ENCODE assay signal across 23 cellular contexts in genomic region chr21:20292280-20292679, GRCh38.
DNase-seq lines count a peak whose midpoint lies in the region; ATAC-seq and TF ChIP-seq lines count a peak whose summit lies in the region.
"Had no signal": no experiment of that assay in that cellular context is flagged by ENCODE, and none has a peak within 500 bp of the region (broad histone marks: within the 10 kb centered on the region; RNA-seq: fewer than 3 reads in every experiment).

No MANE protein-coding gene starts in this region.

- H3F3A ChIP-seq in SU-DHL-6 (ENCODE audit: insufficient read depth): no peaks in the 10 kb centered on the region

- no peaks in the 10 kb centered on the region for H3K27me3 ChIP-seq in SU-DHL-6 (ENCODE audit: low read length)
- H3K27me3 ChIP-seq: BE2C had no signal

- H3K4me3 ChIP-seq in SU-DHL-6 (ENCODE audit: insufficient read depth, low read length, poor library complexity, severe bottlenecking): no peak overlapping the region
- H3K4me3 ChIP-seq: A549; BLaER1 treated with 17β-estradiol and CSF1 and Interleukin-3, amounts not matched to agents 10 nM and 100 nM; GM12878; GM23248 had no signal

- ATAC-seq in natural killer cell: no peak
- no peak for ATAC-seq in natural killer cell treated with Interleukin-12 subunit alpha and Interleukin-12 subunit beta and Interleukin-15 and Interleukin-18, amount 100 ng/mL, for 72 hours
- ATAC-seq: A549, GM12878, HCT116 had no signal

- peak overlapping the region; percentile 74 for H2AFZ ChIP-seq in SU-DHL-6 (ENCODE audit: low read depth, low read length, severe bottlenecking)
- H2AFZ ChIP-seq: GM23248 had no signal

- no peak overlapping the region for H3K27ac Mint-ChIP-seq in natural killer cell
- H3K27ac Mint-ChIP-seq in natural killer cell treated with Interleukin-12 subunit alpha and Interleukin-12 subunit beta and Interleukin-15 and Interleukin-18, amount 100 ng/mL, for 72 hours: no peak overlapping the region
- peak overlapping the region in 1 of 6 donors; percentile 60 for H3K27ac Mint-ChIP-seq in immature natural killer cell
- H3K27ac Mint-ChIP-seq: CD14-positive monocyte; CD4-positive, alpha-beta T cell; H9 had no signal

- H3K9me3 Mint-ChIP-seq in natural killer cell (no peaks in the 10 kb centered on the region), immature natural killer cell (peaks cover 0 to 5% (median 0%) of the 10 kb centered on the region in 6 donors)
- no peaks in the 10 kb centered on the region for H3K9me3 Mint-ChIP-seq in natural killer cell treated with Interleukin-12 subunit alpha and Interleukin-12 subunit beta and Interleukin-15 and Interleukin-18, amount 100 ng/mL, for 72 hours
- H3K9me3 Mint-ChIP-seq: H9 had no signal

- no peak overlapping the region for H3K27ac ChIP-seq in SU-DHL-6 (ENCODE audit: low read depth, low read length)
- H3K27ac ChIP-seq: A549; BLaER1 treated with 17β-estradiol and CSF1 and Interleukin-3, amounts not matched to agents 10 nM and 100 nM; GM23248 had no signal

- no peaks in the 10 kb centered on the region for H3K36me3 Mint-ChIP-seq in natural killer cell
- H3K36me3 Mint-ChIP-seq in natural killer cell treated with Interleukin-12 subunit alpha and Interleukin-12 subunit beta and Interleukin-15 and Interleukin-18, amount 100 ng/mL, for 72 hours: no peaks in the 10 kb centered on the region
- H3K36me3 Mint-ChIP-seq in immature natural killer cell: peaks cover 0 to 4% (median 0%) of the 10 kb centered on the region in 3 donors
- H3K36me3 Mint-ChIP-seq: CD14-positive monocyte; CD8-positive, alpha-beta memory T cell had no signal

- no peaks in the 10 kb centered on the region for H3K79me2 ChIP-seq in SU-DHL-6 (ENCODE audit: insufficient read depth, low read length)

- peak overlapping the region; percentile 79 for H3K4me3 Mint-ChIP-seq in natural killer cell
- no peak overlapping the region for H3K4me3 Mint-ChIP-seq in natural killer cell treated with Interleukin-12 subunit alpha and Interleukin-12 subunit beta and Interleukin-15 and Interleukin-18, amount 100 ng/mL, for 72 hours
- peak overlapping the region in 4 of 5 donors; percentile 71 to 82 (median 75) for H3K4me3 Mint-ChIP-seq in immature natural killer cell
- H3K4me3 Mint-ChIP-seq: CD4-positive, alpha-beta T cell; H9 had no signal

- TF ChIP-seq CTCF in natural killer cell (IDR thresholded peaks at IDR 0.05) (no peak), SU-DHL-6 (IDR thresholded peaks at IDR 0.05; ENCODE audit: insufficient read depth, low read length, poor library complexity, severe bottlenecking) (no peak)

- intact Hi-C loops in natural killer cell (cut with micrococcal nuclease): no loop called here

- DNase-seq in natural killer cell: no peak
- no peak for DNase-seq in natural killer cell treated with Interleukin-12 subunit alpha and Interleukin-12 subunit beta and Interleukin-15 and Interleukin-18, amount 100 ng/mL, for 72 hours (ENCODE audit: low spot score)
- DNase-seq in immature natural killer cell: no peak
- DNase-seq in activated CD4-positive, alpha-beta T cell treated with anti-CD3 and anti-CD28 coated beads for 4 hours: no peak
- DNase-seq in NCI-H1694 (lab: John Stamatoyannopoulos, UW): no peak
- DNase-seq: 8988T; ACHN; AML-193; BE2C; CD4-positive, alpha-beta T cell; CD8-positive, alpha-beta memory T cell; DMS 273 treated with DMSO at 0.1 percent for 48 hours; DMS79; EL; GDM1; GM23248; H9 had no signal

- no peaks in the 10 kb centered on the region for H3K36me3 ChIP-seq in SU-DHL-6 (ENCODE audit: low read length)
- H3K36me3 ChIP-seq: BE2C; BLaER1 treated with 17β-estradiol and CSF1 and Interleukin-3, amounts not matched to agents 10 nM and 100 nM had no signal

- no peaks in the 10 kb centered on the region for H4K20me1 ChIP-seq in SU-DHL-6 (ENCODE audit: low read depth, low read length)
- H4K20me1 ChIP-seq: BLaER1 treated with 17β-estradiol and CSF1 and Interleukin-3, amounts not matched to agents 10 nM and 100 nM had no signal

- H3K9me3 ChIP-seq in SU-DHL-6 (ENCODE audit: insufficient read depth, low read length): no peaks in the 10 kb centered on the region
- H3K9me3 ChIP-seq: A549, BE2C had no signal

- H3K4me2 ChIP-seq in SU-DHL-6 (ENCODE audit: low read depth, low read length, poor library complexity, severe bottlenecking): no peak overlapping the region
- H3K4me2 ChIP-seq: A549 had no signal

- H3K4me1 Mint-ChIP-seq in natural killer cell (peaks cover 29 to 33% of the 10 kb centered on the region in 2 donors), immature natural killer cell (peaks cover 36 to 47% of the 10 kb centered on the region in 2 donors)
- peaks cover 10 to 16% of the 10 kb centered on the region in 2 donors for H3K4me1 Mint-ChIP-seq in natural killer cell treated with Interleukin-12 subunit alpha and Interleukin-12 subunit beta and Interleukin-15 and Interleukin-18, amount 100 ng/mL, for 72 hours (ENCODE audit: low read depth in 2 of 2)
- H3K4me1 Mint-ChIP-seq: H9 had no signal

- no peaks in the 10 kb centered on the region for H3K9me2 ChIP-seq in SU-DHL-6 (replicated peaks; ENCODE audit: insufficient read depth, low read length)

- H3K9ac ChIP-seq in SU-DHL-6 (ENCODE audit: low read length): no peak overlapping the region
- H3K9ac ChIP-seq: BLaER1 treated with 17β-estradiol and CSF1 and Interleukin-3, amounts not matched to agents 10 nM and 100 nM; GM23248 had no signal

- H3K27me3 Mint-ChIP-seq in natural killer cell (ENCODE audit: low read depth in 2 of 2) (no peaks in the 10 kb centered on the region), immature natural killer cell (ENCODE audit: low read depth in 3 of 3) (no peaks in the 10 kb centered on the region)
- H3K27me3 Mint-ChIP-seq in natural killer cell treated with Interleukin-12 subunit alpha and Interleukin-12 subunit beta and Interleukin-15 and Interleukin-18, amount 100 ng/mL, for 72 hours: no peaks in the 10 kb centered on the region
- H3K27me3 Mint-ChIP-seq: CD4-positive, alpha-beta T cell; CD8-positive, alpha-beta memory T cell had no signal
